ENCODE assay signal across 14 cellular contexts in genomic region chr9:112839331-112839730, GRCh38. TPM values are rescaled to one million over a fixed set of nuclear protein-coding genes. Genes with fewer than 3 reads are reported as not detected.
"Had no signal": no experiment of that assay in that cellular context is flagged by ENCODE, and none has a peak within 500 bp of the region (broad histone marks: within the 10 kb centered on the region; RNA-seq: fewer than 3 reads in every experiment).

No MANE protein-coding gene starts in this region.

- ATAC-seq: activated CD4-positive, CD25-positive, alpha-beta regulatory T cell treated with anti-CD3 and anti-CD28 coated beads, Interleukin-2, amount 50 U/mL, for 24 hours; esophagus mucosa; T-helper 17 cell had no signal

- H3K4me3 Mint-ChIP-seq: activated naive CD8-positive, alpha-beta T cell treated with anti-CD3 and anti-CD28 coated beads, Interleukin-2, amount 10 ng/mL, durations not matched to agents 7 days and 5 days; activated T-cell treated with anti-CD3 and anti-CD28 coated beads, Interleukin-2, amount 50 U/mL, for 24 hours; T-helper 17 cell had no signal

- H3K27me3 ChIP-seq: dorsolateral prefrontal cortex, tibial nerve had no signal

- H3K27ac ChIP-seq: SK-N-MC, tibial nerve had no signal

- H3K27me3 Mint-ChIP-seq: activated naive CD8-positive, alpha-beta T cell treated with anti-CD3 and anti-CD28 coated beads, Interleukin-2, amount 10 ng/mL, durations not matched to agents 7 days and 5 days; activated T-cell treated with anti-CD3 and anti-CD28 coated beads, Interleukin-2, amount 50 U/mL, for 24 hours; T-helper 17 cell had no signal

- DNase-seq: activated gamma-delta T cell; activated naive CD8-positive, alpha-beta T cell treated with anti-CD3 and anti-CD28 coated beads, Interleukin-2, amount 10 ng/mL, durations not matched to agents 7 days and 5 days; activated T-cell treated with anti-CD3 and anti-CD28 coated beads, Interleukin-2, amount 50 U/mL, for 24 hours; glutamatergic neuron; mammary epithelial cell; stimulated activated CD4-positive, alpha-beta T cell treated with anti-CD3 and anti-CD28 coated beads, Interleukin-4, amount 100 ng/mL, for 24 hours; T-helper 17 cell had no signal

- H3K4me3 ChIP-seq: dorsolateral prefrontal cortex, SK-N-MC, tibial nerve had no signal

- H3K27ac Mint-ChIP-seq: activated naive CD8-positive, alpha-beta T cell treated with anti-CD3 and anti-CD28 coated beads, Interleukin-2, amount 10 ng/mL, durations not matched to agents 7 days and 5 days; activated T-cell treated with anti-CD3 and anti-CD28 coated beads, Interleukin-2, amount 50 U/mL, for 24 hours; T-helper 17 cell had no signal

- H3K9me3 Mint-ChIP-seq: activated naive CD8-positive, alpha-beta T cell treated with anti-CD3 and anti-CD28 coated beads, Interleukin-2, amount 10 ng/mL, durations not matched to agents 7 days and 5 days; activated T-cell treated with anti-CD3 and anti-CD28 coated beads, Interleukin-2, amount 50 U/mL, for 24 hours had no signal

RNA-seq across cellular contexts. Expression of gene SLC46A2, which starts 51.3 kb away (rescaled TPM):
- total RNA-seq: activated naive CD8-positive, alpha-beta T cell treated with anti-CD3 and anti-CD28 coated beads, Interleukin-2, amount 10 ng/mL, durations not matched to agents 7 days and 5 days; mammary epithelial cell; osteocyte had no signal
- polyA plus RNA-seq: mammary epithelial cell, neural cell had no signal
